In the genomic region with DNA sequence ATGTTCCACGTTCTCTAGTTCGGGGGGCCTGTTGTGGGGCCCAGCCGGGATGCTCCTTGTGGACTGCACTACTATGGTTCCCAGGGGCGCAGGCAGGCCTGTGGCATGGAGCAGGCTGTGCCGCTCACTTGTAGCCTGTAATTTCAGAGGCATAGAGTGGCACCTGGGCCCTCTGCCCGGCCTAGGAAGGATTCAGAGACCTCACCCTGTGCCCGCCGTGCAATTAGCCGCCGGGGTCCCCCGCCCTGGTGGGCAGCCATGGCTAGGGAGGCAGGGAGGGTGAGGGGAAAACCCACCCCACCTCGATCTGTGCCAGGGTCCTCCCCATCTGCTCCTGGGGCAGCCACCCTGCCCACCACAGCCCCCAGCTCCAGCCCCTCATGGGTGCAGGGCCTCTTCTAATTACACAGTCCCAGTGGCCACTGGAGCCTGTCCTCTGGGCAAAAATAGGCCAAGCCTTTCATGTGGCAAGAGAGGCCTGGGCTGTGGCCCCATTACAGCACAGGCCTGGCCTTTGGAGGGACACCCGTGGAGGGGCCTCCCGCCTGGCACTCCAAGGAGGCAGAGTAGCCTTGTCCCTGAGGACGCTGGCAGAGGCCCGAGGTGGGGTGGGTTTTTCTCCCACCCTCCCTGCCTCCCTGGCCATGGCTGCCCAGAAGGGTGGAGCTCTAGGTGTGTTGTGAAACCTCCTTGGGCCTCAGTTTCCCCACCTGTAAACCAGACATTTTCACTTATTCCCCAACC, we compare ENCODE assay signal across 19 cellular contexts. TPM values are rescaled to one million over a fixed set of nuclear protein-coding genes. Genes with fewer than 3 reads are reported as not detected.
DNase-seq lines count a peak whose midpoint lies in the region; ATAC-seq and TF ChIP-seq lines count a peak whose summit lies in the region.
"Had no signal": no experiment of that assay in that cellular context is flagged by ENCODE, and none has a peak within 500 bp of the region (broad histone marks: within the 10 kb centered on the region; RNA-seq: fewer than 3 reads in every experiment).

No MANE protein-coding gene starts in this region.

- H2BK12ac ChIP-seq in mesenchymal stem cell (ENCODE audit: low read length in 2 of 2) (peak overlapping the region; percentile 9 to 80), trophoblast cell (ENCODE audit: low read length) (peak overlapping the region; percentile 50)

- H3K18ac ChIP-seq in mesenchymal stem cell (ENCODE audit: low read depth in 1 of 2, low read length in 2 of 2) (peak overlapping the region in 1 of 2 experiments; percentile 73), trophoblast cell (ENCODE audit: low read length) (no peak overlapping the region)

- no peaks in the 10 kb centered on the region for H3K9me2 ChIP-seq in OCI-LY7 (ENCODE audit: insufficient read depth, low read length)

- H2AK5ac ChIP-seq in mesenchymal stem cell (ENCODE audit: low read length, severe bottlenecking) (peak overlapping the region; percentile 47), trophoblast cell (ENCODE audit: low read length) (peak overlapping the region; percentile 22)

- TF ChIP-seq POLR2A in breast epithelium (IDR thresholded peaks at IDR 0.05): no peak

- H3K27me3 Mint-ChIP-seq in dendritic cell treated with granulocyte-macrophage colony-stimulating factor and Interleukin-4, amounts not matched to agents 40 ng/mL and 50 ng/mL, for 4 days: peaks cover 7% of the 10 kb centered on the region
- H3K27me3 Mint-ChIP-seq in T-cell: no peaks in the 10 kb centered on the region

- H3K27ac ChIP-seq in BLaER1: 0 out of 2 replicates have a peak overlapping the region, but pooled peaks have one; percentile 1
- H3K27ac ChIP-seq in mesenchymal stem cell (ENCODE audit: low read length, poor library complexity, severe bottlenecking): no peak overlapping the region
- H3K27ac ChIP-seq in trophoblast cell (ENCODE audit: low read depth, low read length): no peak overlapping the region
- no peak overlapping the region for H3K27ac ChIP-seq in breast epithelium
- no peak overlapping the region for H3K27ac ChIP-seq in OCI-LY7 (ENCODE audit: low read depth, low read length, poor library complexity, severe bottlenecking)
- H3K27ac ChIP-seq: BLaER1 treated with 17β-estradiol and CSF1 and Interleukin-3, amounts not matched to agents 10 nM and 100 nM; GM23248 had no signal

- H3K9me3 Mint-ChIP-seq in dendritic cell treated with granulocyte-macrophage colony-stimulating factor and Interleukin-4, amounts not matched to agents 40 ng/mL and 50 ng/mL, for 4 days: no peaks in the 10 kb centered on the region
- H3K9me3 Mint-ChIP-seq in T-cell: no peaks in the 10 kb centered on the region
- H3K9me3 Mint-ChIP-seq: CD8-positive, alpha-beta T cell had no signal

- peak overlapping the region; percentile 4 for H3K27ac Mint-ChIP-seq in dendritic cell treated with granulocyte-macrophage colony-stimulating factor and Interleukin-4, amounts not matched to agents 40 ng/mL and 50 ng/mL, for 4 days
- H3K27ac Mint-ChIP-seq in T-cell: no peak overlapping the region
- H3K27ac Mint-ChIP-seq: CD8-positive, alpha-beta T cell had no signal

- H3K4me1 ChIP-seq in BLaER1 (peaks cover 64% of the 10 kb centered on the region), mesenchymal stem cell (ENCODE audit: control insufficient read depth, insufficient read depth, low read depth, low read length) (peaks cover 21% of the 10 kb centered on the region), trophoblast cell (ENCODE audit: control insufficient read depth in 1 of 2, insufficient read depth in 2 of 2, low read length in 2 of 2) (peaks cover 3 to 10% of the 10 kb centered on the region in 2 experiments), breast epithelium (no peaks in the 10 kb centered on the region), OCI-LY7 (ENCODE audit: insufficient read depth, low read length, poor library complexity, severe bottlenecking) (no peaks in the 10 kb centered on the region)

- H4K12ac ChIP-seq in trophoblast cell (ENCODE audit: low read depth, low read length): no peak overlapping the region

- H2BK5ac ChIP-seq in mesenchymal stem cell (ENCODE audit: low read depth, low read length, poor library complexity, severe bottlenecking): no peak overlapping the region
- no peak overlapping the region for H2BK5ac ChIP-seq in trophoblast cell (ENCODE audit: low read depth, low read length, poor library complexity)

- no peak for ATAC-seq in T-cell (replicated peaks in 1 of 4)
- ATAC-seq: CD8-positive, alpha-beta T cell had no signal

- H3K14ac ChIP-seq in mesenchymal stem cell (ENCODE audit: low read length in 2 of 2) (peak overlapping the region in 1 of 2 experiments; percentile 9), trophoblast cell (ENCODE audit: low read length) (peak overlapping the region; percentile 26)

- CTCF ChIA-PET in OCI-LY7 (lab: Charles Lee; ENCODE audit: unreplicated experiment): no interaction called here
- CTCF ChIA-PET in T-cell (lab: Charles Lee): no interaction called here

- intact Hi-C loops in dendritic cell treated with granulocyte-macrophage colony-stimulating factor and Interleukin-4, amounts not matched to agents 40 ng/mL and 50 ng/mL, for 4 days (cut with micrococcal nuclease): no loop called here
- intact Hi-C loops in breast epithelium (cut with DNase I; ENCODE audit: low total_unique reads): no loop called here
- intact Hi-C loops in OCI-LY7 (cut with micrococcal nuclease; ENCODE audit: unreplicated experiment): no loop called here

- H3K23ac ChIP-seq in mesenchymal stem cell (ENCODE audit: low read length in 2 of 2) (no peak overlapping the region), trophoblast cell (ENCODE audit: low read length) (no peak overlapping the region)

- DNase-seq in mesenchymal stem cell: no peak
- DNase-seq in trophoblast cell: no peak
- DNase-seq in DMS 273 treated with DMSO at 0.1 percent for 48 hours (lab: John Stamatoyannopoulos, UW): no peak
- DNase-seq in breast epithelium (ENCODE audit: low spot score in 2 of 2): no peak
- DNase-seq in OCI-LY7 (ENCODE audit: low spot score): no peak
- DNase-seq in T-cell: no peak
- DNase-seq: 8988T; Calu3; CD8-positive, alpha-beta T cell; DMS53; DND-41; EL; GM23248; HCEC 1CT had no signal

- H2BK120ac ChIP-seq in mesenchymal stem cell (ENCODE audit: low read depth, low read length) (no peak overlapping the region), trophoblast cell (ENCODE audit: insufficient read depth, low read length, poor library complexity) (peak overlapping the region; percentile 44)

- no TSS peak for BruUV-seq in OCI-LY7 (replicated peaks; lab: Mats Ljungman, UMichigan)

- H3K27me3 ChIP-seq in BLaER1: no peaks in the 10 kb centered on the region
- no peaks in the 10 kb centered on the region for H3K27me3 ChIP-seq in mesenchymal stem cell (ENCODE audit: control insufficient read depth in 1 of 2, insufficient read depth in 1 of 2, low read length in 2 of 2)
- no peaks in the 10 kb centered on the region for H3K27me3 ChIP-seq in trophoblast cell (ENCODE audit: insufficient read depth, low read length)
- no peaks in the 10 kb centered on the region for H3K27me3 ChIP-seq in breast epithelium

- H3K4me3 ChIP-seq in BLaER1 (no peak overlapping the region), mesenchymal stem cell (ENCODE audit: insufficient read depth in 1 of 2, low read depth in 1 of 2, low read length in 2 of 2) (no peak overlapping the region), trophoblast cell (ENCODE audit: low read depth, low read length) (no peak overlapping the region), breast epithelium (no peak overlapping the region), OCI-LY7 (ENCODE audit: low read depth, low read length, poor library complexity, severe bottlenecking) (no peak overlapping the region)
- H3K4me3 ChIP-seq: BLaER1 treated with 17β-estradiol and CSF1 and Interleukin-3, amounts not matched to agents 10 nM and 100 nM; GM23248 had no signal

- H3K4ac ChIP-seq in mesenchymal stem cell (ENCODE audit: low read depth in 1 of 2, low read length in 2 of 2): peak overlapping the region; percentile 54 to 82
- H3K4ac ChIP-seq in trophoblast cell (ENCODE audit: low read depth, low read length): no peak overlapping the region

- H3K79me1 ChIP-seq in mesenchymal stem cell (replicated peaks; ENCODE audit: low read length, poor library complexity, severe bottlenecking) (no peaks in the 10 kb centered on the region), trophoblast cell (ENCODE audit: low read length) (peaks cover 6% of the 10 kb centered on the region)

- TF ChIP-seq CTCF in breast epithelium (IDR thresholded peaks at IDR 0.05): no peak
- TF ChIP-seq CTCF in OCI-LY7 (conservative IDR thresholded peaks at IDR 0.05; ENCODE audit: low read length): no peak

- H3K36me3 Mint-ChIP-seq in dendritic cell treated with granulocyte-macrophage colony-stimulating factor and Interleukin-4, amounts not matched to agents 40 ng/mL and 50 ng/mL, for 4 days (ENCODE audit: low read depth): no peaks in the 10 kb centered on the region
- no peaks in the 10 kb centered on the region for H3K36me3 Mint-ChIP-seq in T-cell
- H3K36me3 Mint-ChIP-seq: CD8-positive, alpha-beta T cell had no signal

- H3K9me3 ChIP-seq in BLaER1 (no peaks in the 10 kb centered on the region), mesenchymal stem cell (ENCODE audit: control insufficient read depth, low read length) (no peaks in the 10 kb centered on the region), trophoblast cell (ENCODE audit: insufficient read depth, low read depth, low read length) (peaks cover 3% of the 10 kb centered on the region), breast epithelium (no peaks in the 10 kb centered on the region), OCI-LY7 (ENCODE audit: low read length) (no peaks in the 10 kb centered on the region)
- H3K9me3 ChIP-seq: BLaER1 treated with 17β-estradiol and CSF1 and Interleukin-3, amounts not matched to agents 10 nM and 100 nM had no signal

- H2BK15ac ChIP-seq in mesenchymal stem cell (ENCODE audit: low read depth, poor library complexity, severe bottlenecking): peak overlapping the region; percentile 49

- no peak overlapping the region for H2AFZ ChIP-seq in mesenchymal stem cell (ENCODE audit: low read depth, low read length)
- no peak overlapping the region for H2AFZ ChIP-seq in trophoblast cell (ENCODE audit: insufficient read depth, low read length, poor library complexity)
- H2AFZ ChIP-seq in OCI-LY7 (ENCODE audit: low read length): no peak overlapping the region
- H2AFZ ChIP-seq: GM23248 had no signal

- peak overlapping the region; percentile 56 for H4K91ac ChIP-seq in mesenchymal stem cell (ENCODE audit: low read length)
- peak overlapping the region; percentile 9 for H4K91ac ChIP-seq in trophoblast cell (ENCODE audit: low read depth, low read length)

- H4K20me1 ChIP-seq in BLaER1 (no peaks in the 10 kb centered on the region), OCI-LY7 (ENCODE audit: insufficient read depth, low read length) (no peaks in the 10 kb centered on the region)
- H4K20me1 ChIP-seq: BLaER1 treated with 17β-estradiol and CSF1 and Interleukin-3, amounts not matched to agents 10 nM and 100 nM had no signal

- H3K4me3 Mint-ChIP-seq in dendritic cell treated with granulocyte-macrophage colony-stimulating factor and Interleukin-4, amounts not matched to agents 40 ng/mL and 50 ng/mL, for 4 days: no peak overlapping the region
- no peak overlapping the region for H3K4me3 Mint-ChIP-seq in T-cell
- H3K4me3 Mint-ChIP-seq: CD8-positive, alpha-beta T cell had no signal

- H3K79me2 ChIP-seq in trophoblast cell (ENCODE audit: control insufficient read depth, insufficient read depth, low read length, poor library complexity): no peaks in the 10 kb centered on the region
- no peaks in the 10 kb centered on the region for H3K79me2 ChIP-seq in OCI-LY7 (ENCODE audit: insufficient read depth, low read depth, low read length)

- H3K4me2 ChIP-seq in BLaER1 (no peak overlapping the region; the same call in 1 of the 2 replicates), mesenchymal stem cell (ENCODE audit: low read length, poor library complexity, severe bottlenecking) (no peak overlapping the region), trophoblast cell (ENCODE audit: low read length) (no peak overlapping the region), OCI-LY7 (ENCODE audit: low read length) (no peak overlapping the region)

- H4K8ac ChIP-seq in mesenchymal stem cell (ENCODE audit: low read length): no peak overlapping the region
- no peak overlapping the region for H4K8ac ChIP-seq in trophoblast cell (ENCODE audit: low read depth, low read length)

- WGBS in mesenchymal stem cell: 96% methylated on average over 13 of the region's 16 CpGs
- WGBS in trophoblast cell (ENCODE audit: extremely low coverage, insufficient coverage, insufficient read length): no CpG with 5 or more reads among the region's 16 CpGs

- POLR2A ChIA-PET in OCI-LY7 (lab: Charles Lee) (no interaction called here), T-cell (lab: Charles Lee) (no interaction called here)

- H3K36me3 ChIP-seq in BLaER1 (no peaks in the 10 kb centered on the region), mesenchymal stem cell (ENCODE audit: control insufficient read depth in 1 of 2, insufficient read depth in 2 of 2, low read depth in 1 of 2, low read length in 2 of 2) (no peaks in the 10 kb centered on the region), trophoblast cell (ENCODE audit: control insufficient read depth in 1 of 2, insufficient read depth in 2 of 2, low read length in 2 of 2) (no peaks in the 10 kb centered on the region), breast epithelium (no peaks in the 10 kb centered on the region), OCI-LY7 (ENCODE audit: insufficient read depth, low read length) (no peaks in the 10 kb centered on the region)
- H3K36me3 ChIP-seq: BLaER1 treated with 17β-estradiol and CSF1 and Interleukin-3, amounts not matched to agents 10 nM and 100 nM had no signal

- no peak overlapping the region for H3K9ac ChIP-seq in BLaER1
- H3K9ac ChIP-seq in mesenchymal stem cell (ENCODE audit: low read length): no peak overlapping the region
- no peak overlapping the region for H3K9ac ChIP-seq in trophoblast cell (ENCODE audit: low read length)
- H3K9ac ChIP-seq: BLaER1 treated with 17β-estradiol and CSF1 and Interleukin-3, amounts not matched to agents 10 nM and 100 nM; GM23248 had no signal

- peaks cover 5% of the 10 kb centered on the region for H3K4me1 Mint-ChIP-seq in dendritic cell treated with granulocyte-macrophage colony-stimulating factor and Interleukin-4, amounts not matched to agents 40 ng/mL and 50 ng/mL, for 4 days (ENCODE audit: low read depth)
- no peaks in the 10 kb centered on the region for H3K4me1 Mint-ChIP-seq in T-cell

RNA-seq across cellular contexts. Expression of a gene that starts 5.2 kb away (rescaled TPM):
- polyA plus RNA-seq in mesenchymal stem cell (2013, experiment 1 of 2): 108 TPM
- 109 TPM for polyA plus RNA-seq in mesenchymal stem cell (2013, experiment 2 of 2)
- polyA plus RNA-seq in trophoblast cell (2013): 16.8 and 19.9 TPM in 2 replicates
- 10 to 100 TPM; 12.1 to 21.0 (median 12.5) TPM for total RNA-seq in breast epithelium
- total RNA-seq in OCI-LY7 (2014; rRNA removed; shearing (Covaris generic)): not detected in 2 replicates
- total RNA-seq in OCI-LY7 (2022): not detected in 2 replicates
- 1 to 10 TPM in 2 of 5 donors, under 1 TPM in 3; 0.13 to 3.9 (median 0.98) TPM for total RNA-seq in T-cell
- total RNA-seq: A673, Calu3, HT-29 had no signal

RNA-seq across cellular contexts. Expression of a gene that starts 30.6 kb away (rescaled TPM):
- polyA plus RNA-seq in mesenchymal stem cell (2013, experiment 1 of 2): 2.0 TPM
- polyA plus RNA-seq in mesenchymal stem cell (2013, experiment 2 of 2): 2.2 TPM
- 3.6 and 3.7 TPM in 2 replicates for polyA plus RNA-seq in trophoblast cell (2013)
- total RNA-seq in breast epithelium (10 to 100 TPM in 1 of 3 donors, 1 to 10 TPM in 2; 5.2 to 16.6 (median 6.7) TPM), OCI-LY7 (2022) (21.0 and 25.3 TPM in 2 replicates), T-cell (100 to 1,000 TPM; 102 to 220 (median 215) TPM)
- total RNA-seq in OCI-LY7 (2014; rRNA removed; shearing (Covaris generic)): 16.9 and 20.0 TPM in 2 replicates
- total RNA-seq: HT-29 had no signal

RNA-seq across cellular contexts. Expression of a gene that starts 40.7 kb away (rescaled TPM):
- polyA plus RNA-seq in mesenchymal stem cell (2013, experiment 1 of 2): 128 TPM
- polyA plus RNA-seq in mesenchymal stem cell (2013, experiment 2 of 2): 129 TPM
- polyA plus RNA-seq in trophoblast cell (2013): 154 and 158 TPM in 2 replicates
- total RNA-seq in breast epithelium (100 to 1,000 TPM; 220 to 328 (median 227) TPM), OCI-LY7 (2022) (123 and 130 TPM in 2 replicates), T-cell (100 to 1,000 TPM; 108 to 190 (median 130) TPM)
- total RNA-seq in OCI-LY7 (2014; rRNA removed; shearing (Covaris generic)): 137 and 146 TPM in 2 replicates

RNA-seq across cellular contexts. Expression of a gene that starts 42.2 kb away (rescaled TPM):
- polyA plus RNA-seq in mesenchymal stem cell (2013, experiment 1 of 2): 15.8 TPM
- polyA plus RNA-seq in mesenchymal stem cell (2013, experiment 2 of 2): 15.4 TPM
- 32.5 and 34.0 TPM in 2 replicates for polyA plus RNA-seq in trophoblast cell (2013)
- total RNA-seq in breast epithelium (10 to 100 TPM; 49.8 to 62.9 (median 60.2) TPM), OCI-LY7 (2022) (130 and 143 TPM in 2 replicates), T-cell (100 to 1,000 TPM in 1 of 5 donors, 10 to 100 TPM in 4; 76.3 to 107 (median 84.9) TPM)
- 211 and 238 TPM in 2 replicates for total RNA-seq in OCI-LY7 (2014; rRNA removed; shearing (Covaris generic))
